In the genomic region with DNA sequence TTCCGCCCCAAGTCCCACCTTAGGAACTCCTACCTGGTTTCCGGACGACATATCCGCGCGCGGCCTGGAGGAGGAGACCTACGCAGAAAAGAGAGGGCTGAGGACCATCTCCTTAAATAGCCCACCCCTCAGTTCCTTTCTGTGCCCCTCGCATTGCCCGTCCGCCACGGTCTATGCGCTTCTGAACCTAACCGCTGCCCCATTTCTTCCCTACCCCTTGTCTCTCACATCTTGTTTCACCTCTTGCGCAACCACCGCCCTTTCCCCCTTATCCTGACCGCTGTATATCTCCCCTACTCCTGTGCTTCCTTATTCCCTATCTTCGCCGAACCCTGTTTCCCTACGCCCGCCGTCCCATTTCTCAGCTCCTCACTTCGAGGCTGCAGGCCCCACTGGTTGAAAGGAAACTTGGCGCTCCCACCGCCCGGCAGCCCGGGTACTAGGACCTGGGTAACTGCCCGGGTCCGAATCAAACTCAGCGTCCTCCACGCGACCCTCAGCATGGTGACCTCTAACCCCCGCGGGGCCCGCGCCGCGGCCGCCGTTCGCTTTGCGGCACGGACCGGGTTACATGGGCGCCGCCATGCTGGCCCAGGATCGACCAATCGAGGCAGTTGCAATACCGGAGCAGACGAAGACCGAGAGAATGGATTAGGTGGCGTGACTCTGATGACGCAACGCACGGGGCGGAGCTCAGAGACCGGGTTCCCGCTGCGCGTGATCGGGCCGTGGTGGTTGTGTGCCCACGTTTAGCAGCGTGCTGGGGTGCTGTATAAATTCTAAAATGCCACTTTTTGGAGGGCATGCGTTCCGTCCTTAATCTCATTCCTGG, we compare ENCODE assay signal across 1 cellular context.
TF ChIP-seq lines count a peak whose summit lies in the region.

Gene MRPS15, minus strand, starts transcription at position 612 of the 832 bp plus-strand sequence. Its CDS starts 109 bp downstream, at position 503.

TF ChIP-seq in HepG2, 621 proteins besides CTCF, POLR2A, EP300 and RAD21 (continued from another document and continues in another):
- TF ChIP-seq ARID3A (IDR thresholded peaks at IDR 0.05; ENCODE audit: low read depth, low read length) (peak; percentile 63; the same call in 1 of the 2 replicates), FOXO1 (CRISPR knock-in tag; IDR thresholded peaks at IDR 0.05) (peak; percentile 80), ZNF253 (CRISPR knock-in tag; IDR thresholded peaks at IDR 0.05; ENCODE audit: borderline replicate concordance) (no peak; the same call in 1 of the 2 replicates), NR0B2 (CRISPR knock-in tag; IDR thresholded peaks at IDR 0.05) (0 out of 2 replicates have a peak, but pooled peaks have one; percentile 41), PHF8 (CRISPR knock-in tag; IDR thresholded peaks at IDR 0.05) (peak; percentile 97), HMGXB3 (CRISPR knock-in tag; IDR thresholded peaks at IDR 0.05; ENCODE audit: borderline replicate concordance) (peak; percentile 94), FUBP1 (CRISPR knock-in tag; IDR thresholded peaks at IDR 0.05; ENCODE audit: borderline replicate concordance) (peak; percentile 92; the same call in 1 of the 2 replicates), ADNP (CRISPR knock-in tag; IDR thresholded peaks at IDR 0.05) (peak; percentile 63; the same call in 1 of the 2 replicates), BRCA1 (CRISPR knock-in tag; IDR thresholded peaks at IDR 0.05) (no peak), ZFYVE20 (CRISPR knock-in tag; IDR thresholded peaks at IDR 0.05; ENCODE audit: borderline replicate concordance, low read depth) (no peak), HNRNPLL (IDR thresholded peaks at IDR 0.05; ENCODE audit: low read depth, low read length, poor library complexity, severe bottlenecking) (peak; percentile 80), ZNF180 (CRISPR knock-in tag; IDR thresholded peaks at IDR 0.05; ENCODE audit: borderline replicate concordance, low read depth) (no peak), NCOA5 (CRISPR knock-in tag; IDR thresholded peaks at IDR 0.05) (0 out of 2 replicates have a peak, but pooled peaks have one; percentile 68), ELF1 (CRISPR knock-in tag; IDR thresholded peaks at IDR 0.05) (peak; percentile 85), MIER3 (CRISPR knock-in tag; IDR thresholded peaks at IDR 0.05; ENCODE audit: borderline replicate concordance) (peak; percentile 89; the same call in 1 of the 2 replicates), ZBTB20 (CRISPR knock-in tag; IDR thresholded peaks at IDR 0.05; ENCODE audit: borderline replicate concordance, low read depth) (peak; percentile 71; the same call in 1 of the 2 replicates), DMAP1 (CRISPR knock-in tag; IDR thresholded peaks at IDR 0.05) (peak; percentile 91), YEATS4 (CRISPR knock-in tag; IDR thresholded peaks at IDR 0.05; ENCODE audit: borderline replicate concordance) (peak; percentile 87), MYC (CRISPR knock-in tag; IDR thresholded peaks at IDR 0.05; ENCODE audit: borderline replicate concordance) (peak; percentile 94), PRDM15 (CRISPR knock-in tag; IDR thresholded peaks at IDR 0.05) (peak; percentile 37; the same call in 1 of the 2 replicates), ZNF33B (CRISPR knock-in tag; IDR thresholded peaks at IDR 0.05) (peak; percentile 89; the same call in 1 of the 2 replicates), BCL6 (CRISPR knock-in tag; IDR thresholded peaks at IDR 0.05) (peak; percentile 52; the same call in 1 of the 2 replicates), FLYWCH1 (CRISPR knock-in tag; IDR thresholded peaks at IDR 0.05) (no peak), NFE2L2 (IDR thresholded peaks at IDR 0.05; ENCODE audit: low read length) (no peak), NFKBIZ (CRISPR knock-in tag; IDR thresholded peaks at IDR 0.05) (0 out of 2 replicates have a peak, but pooled peaks have one; percentile 47), JDP2 (CRISPR knock-in tag; IDR thresholded peaks at IDR 0.05; ENCODE audit: borderline replicate concordance) (peak; percentile 46; the same call in 1 of the 2 replicates)
- TF ChIP-seq, protein P1, sequence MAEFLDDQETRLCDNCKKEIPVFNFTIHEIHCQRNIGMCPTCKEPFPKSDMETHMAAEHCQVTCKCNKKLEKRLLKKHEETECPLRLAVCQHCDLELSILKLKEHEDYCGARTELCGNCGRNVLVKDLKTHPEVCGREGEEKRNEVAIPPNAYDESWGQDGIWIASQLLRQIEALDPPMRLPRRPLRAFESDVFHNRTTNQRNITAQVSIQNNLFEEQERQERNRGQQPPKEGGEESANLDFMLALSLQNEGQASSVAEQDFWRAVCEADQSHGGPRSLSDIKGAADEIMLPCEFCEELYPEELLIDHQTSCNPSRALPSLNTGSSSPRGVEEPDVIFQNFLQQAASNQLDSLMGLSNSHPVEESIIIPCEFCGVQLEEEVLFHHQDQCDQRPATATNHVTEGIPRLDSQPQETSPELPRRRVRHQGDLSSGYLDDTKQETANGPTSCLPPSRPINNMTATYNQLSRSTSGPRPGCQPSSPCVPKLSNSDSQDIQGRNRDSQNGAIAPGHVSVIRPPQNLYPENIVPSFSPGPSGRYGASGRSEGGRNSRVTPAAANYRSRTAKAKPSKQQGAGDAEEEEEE (CRISPR knock-in tag; IDR thresholded peaks at IDR 0.05; ENCODE audit: borderline replicate concordance): no peak
- TF ChIP-seq, protein P2, sequence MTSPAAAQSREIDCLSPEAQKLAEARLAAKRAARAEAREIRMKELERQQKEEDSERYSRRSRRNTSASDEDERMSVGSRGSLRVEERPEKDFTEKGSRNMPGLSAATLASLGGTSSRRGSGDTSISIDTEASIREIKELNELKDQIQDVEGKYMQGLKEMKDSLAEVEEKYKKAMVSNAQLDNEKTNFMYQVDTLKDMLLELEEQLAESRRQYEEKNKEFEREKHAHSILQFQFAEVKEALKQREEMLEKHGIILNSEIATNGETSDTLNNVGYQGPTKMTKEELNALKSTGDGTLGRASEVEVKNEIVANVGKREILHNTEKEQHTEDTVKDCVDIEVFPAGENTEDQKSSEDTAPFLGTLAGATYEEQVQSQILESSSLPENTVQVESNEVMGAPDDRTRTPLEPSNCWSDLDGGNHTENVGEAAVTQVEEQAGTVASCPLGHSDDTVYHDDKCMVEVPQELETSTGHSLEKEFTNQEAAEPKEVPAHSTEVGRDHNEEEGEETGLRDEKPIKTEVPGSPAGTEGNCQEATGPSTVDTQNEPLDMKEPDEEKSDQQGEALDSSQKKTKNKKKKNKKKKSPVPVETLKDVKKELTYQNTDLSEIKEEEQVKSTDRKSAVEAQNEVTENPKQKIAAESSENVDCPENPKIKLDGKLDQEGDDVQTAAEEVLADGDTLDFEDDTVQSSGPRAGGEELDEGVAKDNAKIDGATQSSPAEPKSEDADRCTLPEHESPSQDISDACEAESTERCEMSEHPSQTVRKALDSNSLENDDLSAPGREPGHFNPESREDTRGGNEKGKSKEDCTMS (CRISPR knock-in tag; conservative IDR thresholded peaks at IDR 0.05): peak; percentile 81; the same call in 1 of the 2 replicates
- TF ChIP-seq, protein P3, sequence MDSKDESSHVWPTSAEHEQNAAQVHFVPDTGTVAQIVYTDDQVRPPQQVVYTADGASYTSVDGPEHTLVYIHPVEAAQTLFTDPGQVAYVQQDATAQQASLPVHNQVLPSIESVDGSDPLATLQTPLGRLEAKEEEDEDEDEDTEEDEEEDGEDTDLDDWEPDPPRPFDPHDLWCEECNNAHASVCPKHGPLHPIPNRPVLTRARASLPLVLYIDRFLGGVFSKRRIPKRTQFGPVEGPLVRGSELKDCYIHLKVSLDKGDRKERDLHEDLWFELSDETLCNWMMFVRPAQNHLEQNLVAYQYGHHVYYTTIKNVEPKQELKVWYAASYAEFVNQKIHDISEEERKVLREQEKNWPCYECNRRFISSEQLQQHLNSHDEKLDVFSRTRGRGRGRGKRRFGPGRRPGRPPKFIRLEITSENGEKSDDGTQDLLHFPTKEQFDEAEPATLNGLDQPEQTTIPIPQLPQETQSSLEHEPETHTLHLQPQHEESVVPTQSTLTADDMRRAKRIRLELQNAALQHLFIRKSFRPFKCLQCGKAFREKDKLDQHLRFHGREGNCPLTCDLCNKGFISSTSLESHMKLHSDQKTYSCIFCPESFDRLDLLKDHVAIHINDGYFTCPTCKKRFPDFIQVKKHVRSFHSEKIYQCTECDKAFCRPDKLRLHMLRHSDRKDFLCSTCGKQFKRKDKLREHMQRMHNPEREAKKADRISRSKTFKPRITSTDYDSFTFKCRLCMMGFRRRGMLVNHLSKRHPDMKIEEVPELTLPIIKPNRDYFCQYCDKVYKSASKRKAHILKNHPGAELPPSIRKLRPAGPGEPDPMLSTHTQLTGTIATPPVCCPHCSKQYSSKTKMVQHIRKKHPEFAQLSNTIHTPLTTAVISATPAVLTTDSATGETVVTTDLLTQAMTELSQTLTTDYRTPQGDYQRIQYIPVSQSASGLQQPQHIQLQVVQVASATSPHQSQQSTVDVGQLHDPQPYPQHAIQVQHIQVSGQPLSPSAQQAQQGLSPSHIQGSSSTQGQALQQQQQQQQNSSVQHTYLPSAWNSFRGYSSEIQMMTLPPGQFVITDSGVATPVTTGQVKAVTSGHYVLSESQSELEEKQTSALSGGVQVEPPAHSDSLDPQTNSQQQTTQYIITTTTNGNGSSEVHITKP (CRISPR knock-in tag; IDR thresholded peaks at IDR 0.05; ENCODE audit: low read depth): peak; percentile 79; the same call in 1 of the 2 replicates
